Comparison of ENCODE assay signal across 26 cellular contexts in the genomic region with DNA sequence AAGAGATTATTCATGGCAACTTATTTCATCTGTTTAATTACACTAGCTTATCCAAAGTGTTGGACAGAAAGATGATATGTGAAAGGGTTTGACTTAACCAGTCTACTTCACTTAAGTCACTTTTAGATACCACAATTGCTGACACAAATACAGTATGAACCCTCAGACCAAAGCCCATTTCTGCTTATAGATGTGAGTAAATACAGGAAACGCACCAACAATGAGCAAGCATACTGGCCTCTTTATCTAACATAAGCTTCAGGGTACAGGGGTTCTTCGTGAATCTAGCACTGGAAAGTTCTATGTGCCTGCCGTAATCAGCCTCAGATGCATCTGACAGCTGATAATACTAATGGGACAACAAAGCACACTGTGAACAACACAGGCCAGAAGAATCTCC.
A peak's percentile ranks its signal among the peaks of the same experiment; 100 is the strongest.
DNase-seq lines count a peak whose midpoint lies in the region; ATAC-seq, FAIRE-seq and TF ChIP-seq lines count a peak whose summit lies in the region.
"Had no signal": no experiment of that assay in that cellular context is flagged by ENCODE, and none has a peak within 500 bp of the region (broad histone marks: within the 10 kb centered on the region; RNA-seq: fewer than 3 reads in every experiment).

No MANE protein-coding gene starts in this region.

- peak; percentile 20 for ATAC-seq in Right ventricle myocardium superior (ENCODE audit: poor library complexity)
- ATAC-seq in HG02610 (IDR thresholded peaks at IDR 0.05; ENCODE audit: unreplicated experiment), result no peak
- ATAC-seq: HCT116; left colon; stimulated activated naive CD8-positive, alpha-beta T cell treated with anti-CD3 and anti-CD28 coated beads, Interleukin-15, amount 100 ng/mL, for 72 hours had no signal

- peaks cover 0 to 49% of the 10 kb centered on the region in 2 donors for H3K4me1 ChIP-seq in right atrium auricular region

- H3K4me3 Mint-ChIP-seq in activated CD4-positive, alpha-beta memory T cell treated with anti-CD3 and anti-CD28 coated beads, Interleukin-2, amount 10 ng/mL, durations not matched to agents 7 days and 5 days, result no peak overlapping the region
- H3K4me3 Mint-ChIP-seq: stimulated activated naive CD8-positive, alpha-beta T cell treated with anti-CD3 and anti-CD28 coated beads, Interleukin-15, amount 100 ng/mL, for 72 hours; T-helper 1 cell treated with Interleukin-12 subunit alpha and Interleukin-12 subunit beta and Interleukin-4 antibody, amounts not matched to agents 30 μg/mL and 1 μg/mL, for 36 hours had no signal

- peak; percentile 7 for FAIRE-seq in bronchial epithelial cell (lab: Jason Lieb, UNC)

- intact Hi-C loops in Right ventricle myocardium superior (cut with DNase I), result no loop called here

- POLR2A ChIA-PET in activated CD4-positive, alpha-beta memory T cell treated with anti-CD3 and anti-CD28 coated beads, Interleukin-2, amount 10 ng/mL, durations not matched to agents 7 days and 5 days (lab: Charles Lee), result no interaction called here

- peaks cover 16% of the 10 kb centered on the region for H3K4me1 Mint-ChIP-seq in activated CD4-positive, alpha-beta memory T cell treated with anti-CD3 and anti-CD28 coated beads, Interleukin-2, amount 10 ng/mL, durations not matched to agents 7 days and 5 days

- H3K27ac ChIP-seq in right atrium auricular region (peak overlapping the region in 1 of 2 donors; percentile 47), substantia nigra (ENCODE audit: low read depth, low read length, poor library complexity, severe bottlenecking) (peak overlapping the region; percentile 14)
- H3K27ac ChIP-seq: brain microvascular endothelial cell, prostate gland, SJSA1, VCaP had no signal

- H3K36me3 ChIP-seq in right atrium auricular region (no peaks in the 10 kb centered on the region), bronchial epithelial cell (ENCODE audit: control insufficient read depth, insufficient read depth, low read length) (no peaks in the 10 kb centered on the region)
- H3K36me3 ChIP-seq: brain microvascular endothelial cell, prostate gland, SJSA1 had no signal

- no peaks in the 10 kb centered on the region for H3K9me3 ChIP-seq in right atrium auricular region
- H3K9me3 ChIP-seq: prostate gland, SJSA1 had no signal

- no peak overlapping the region for H3K27ac Mint-ChIP-seq in activated CD4-positive, alpha-beta memory T cell treated with anti-CD3 and anti-CD28 coated beads, Interleukin-2, amount 10 ng/mL, durations not matched to agents 7 days and 5 days
- H3K27ac Mint-ChIP-seq: stimulated activated naive CD8-positive, alpha-beta T cell treated with anti-CD3 and anti-CD28 coated beads, Interleukin-15, amount 100 ng/mL, for 72 hours; T-helper 1 cell treated with Interleukin-12 subunit alpha and Interleukin-12 subunit beta and Interleukin-4 antibody, amounts not matched to agents 30 μg/mL and 1 μg/mL, for 36 hours had no signal

- peaks cover 2% of the 10 kb centered on the region for H3K36me3 Mint-ChIP-seq in activated CD4-positive, alpha-beta memory T cell treated with anti-CD3 and anti-CD28 coated beads, Interleukin-2, amount 10 ng/mL, durations not matched to agents 7 days and 5 days (ENCODE audit: low read depth)

- H3K27me3 ChIP-seq in right atrium auricular region (no peaks in the 10 kb centered on the region), bronchial epithelial cell (ENCODE audit: control insufficient read depth, insufficient read depth, low read length) (no peaks in the 10 kb centered on the region)
- H3K27me3 ChIP-seq: brain microvascular endothelial cell, SJSA1 had no signal

- no peak for TF ChIP-seq CTCF in right atrium auricular region (IDR thresholded peaks at IDR 0.05)
- no peak for TF ChIP-seq CTCF in bronchial epithelial cell (IDR thresholded peaks at IDR 0.05; ENCODE audit: insufficient read depth, low read length, severe bottlenecking)

- CTCF ChIA-PET in activated CD4-positive, alpha-beta memory T cell treated with anti-CD3 and anti-CD28 coated beads, Interleukin-2, amount 10 ng/mL, durations not matched to agents 7 days and 5 days (lab: Charles Lee), result interaction anchor here (0.9 to 1.1 kb wide), 4 partner anchors 10 to 168 kb away, joined by 3 to 5 read pairs (median 3); no protein-coding TSS in a partner anchor

- no peaks in the 10 kb centered on the region for H3K27me3 Mint-ChIP-seq in activated CD4-positive, alpha-beta memory T cell treated with anti-CD3 and anti-CD28 coated beads, Interleukin-2, amount 10 ng/mL, durations not matched to agents 7 days and 5 days
- H3K27me3 Mint-ChIP-seq: stimulated activated naive CD8-positive, alpha-beta T cell treated with anti-CD3 and anti-CD28 coated beads, Interleukin-15, amount 100 ng/mL, for 72 hours had no signal

- DNase-seq in Right ventricle myocardium superior (no peak), right atrium auricular region (ENCODE audit: low spot score) (no peak), bronchial epithelial cell (ENCODE audit: low read depth) (no peak), midbrain (lab: John Stamatoyannopoulos, UW) (peak; percentile 29), substantia nigra (lab: John Stamatoyannopoulos, UW) (peak in 1 of 49 donors; percentile 21), NCI-H2107 (lab: John Stamatoyannopoulos, UW) (no peak)
- DNase-seq in activated CD4-positive, alpha-beta memory T cell treated with anti-CD3 and anti-CD28 coated beads, Interleukin-2, amount 10 ng/mL, durations not matched to agents 7 days and 5 days, result no peak
- DNase-seq: activated CD8-positive, alpha-beta memory T cell treated with anti-CD3 and anti-CD28 coated beads, Interleukin-2, amount 50 U/mL, for 4 hours; activated effector memory CD4-positive, alpha-beta T cell treated with Interleukin-2 at 50 U/mL for 16 hours; brain microvascular endothelial cell; cortex of kidney; DMS79 treated with DMSO at 0.1 percent for 48 hours; Kasumi-1; left colon; NCI-H187 treated with DMSO at 0.1 percent for 48 hours; NCI-H345; NCI-H774; stimulated activated CD4-positive, alpha-beta T cell treated with anti-CD3 and anti-CD28 coated beads, Interleukin-4, amount 100 ng/mL, for 4 hours; stimulated activated naive CD8-positive, alpha-beta T cell treated with anti-CD3 and anti-CD28 coated beads, Interleukin-15, amount 100 ng/mL, for 72 hours; trophoblast cell had no signal

- no peaks in the 10 kb centered on the region for H3K9me3 Mint-ChIP-seq in activated CD4-positive, alpha-beta memory T cell treated with anti-CD3 and anti-CD28 coated beads, Interleukin-2, amount 10 ng/mL, durations not matched to agents 7 days and 5 days
- H3K9me3 Mint-ChIP-seq: stimulated activated naive CD8-positive, alpha-beta T cell treated with anti-CD3 and anti-CD28 coated beads, Interleukin-15, amount 100 ng/mL, for 72 hours; T-helper 1 cell treated with Interleukin-12 subunit alpha and Interleukin-12 subunit beta and Interleukin-4 antibody, amounts not matched to agents 30 μg/mL and 1 μg/mL, for 36 hours had no signal

- H3K4me3 ChIP-seq in right atrium auricular region, result no peak overlapping the region
- no peak overlapping the region for H3K4me3 ChIP-seq in bronchial epithelial cell (ENCODE audit: low read depth, low read length)
- H3K4me3 ChIP-seq: prostate gland, SJSA1 had no signal
